In genomic region chr2:213227458-213227857, GRCh38 we compare ENCODE assay signal across 13 cellular contexts. TPM values are rescaled to one million over a fixed set of nuclear protein-coding genes. Genes with fewer than 3 reads are reported as not detected.
DNase-seq lines count a peak whose midpoint lies in the region; ATAC-seq, FAIRE-seq and TF ChIP-seq lines count a peak whose summit lies in the region.
"Had no signal": no experiment of that assay in that cellular context is flagged by ENCODE, and none has a peak within 500 bp of the region (broad histone marks: within the 10 kb centered on the region; RNA-seq: fewer than 3 reads in every experiment).

No MANE protein-coding gene starts in this region.

- H3K36me3 Mint-ChIP-seq in GM23338 (ENCODE audit: low read depth), result no peaks in the 10 kb centered on the region
- no peaks in the 10 kb centered on the region for H3K36me3 Mint-ChIP-seq in activated T-cell treated with anti-CD3 and anti-CD28 coated beads, Interleukin-2, amount 50 U/mL, for 4 hours (ENCODE audit: insufficient read depth)

- H3K9me1 ChIP-seq in keratinocyte (ENCODE audit: control insufficient read depth, extremely low read depth, insufficient read depth, low read length), result no peaks in the 10 kb centered on the region

- no peak overlapping the region for H3K4me3 Mint-ChIP-seq in GM23338
- H3K4me3 Mint-ChIP-seq in activated T-cell treated with anti-CD3 and anti-CD28 coated beads, Interleukin-2, amount 50 U/mL, for 4 hours, result no peak overlapping the region

- H2AFZ ChIP-seq in keratinocyte (ENCODE audit: control insufficient read depth, low read length) (peak overlapping the region; percentile 32), GM23338 (no peak overlapping the region)

- H3K4me1 ChIP-seq in keratinocyte (ENCODE audit: control insufficient read depth, extremely low read depth, insufficient read depth, low read length) (peaks cover 6% of the 10 kb centered on the region), GM23338 (ENCODE audit: insufficient read depth) (peaks cover 9% of the 10 kb centered on the region; the same call in 1 of the 2 replicates)
- H3K4me1 ChIP-seq: thyroid gland had no signal

- no peaks in the 10 kb centered on the region for H3F3A ChIP-seq in GM23338 (replicated peaks; ENCODE audit: low read depth)

- dilution Hi-C loops in keratinocyte (cut with MboI; ENCODE audit: extremely low pct_ligation_motif_present, low sequenced_read_pairs), result no loop called here

- H3K4me2 ChIP-seq in keratinocyte (ENCODE audit: control insufficient read depth, extremely low read depth, insufficient read depth, low read depth, low read length) (peak overlapping the region; percentile 19), GM23338 (no peak overlapping the region)

- TF ChIP-seq CTCF in keratinocyte (optimal IDR thresholded peaks at IDR 0.05 in 1 of 3, IDR thresholded peaks at IDR 0.05 in 1 of 3, conservative IDR thresholded peaks at IDR 0.05 in 1 of 3; ENCODE audit: extremely low read depth in 1 of 3, insufficient read depth in 2 of 3, low read length in 3 of 3) (no peak), GM23338 (conservative IDR thresholded peaks at IDR 0.05; ENCODE audit: low read depth in 2 of 2) (no peak)

- H3K27me3 ChIP-seq in keratinocyte (ENCODE audit: control insufficient read depth, extremely low read depth, insufficient read depth, low read length), result no peaks in the 10 kb centered on the region
- no peaks in the 10 kb centered on the region for H3K27me3 ChIP-seq in GM23338 (ENCODE audit: insufficient read depth)
- H3K27me3 ChIP-seq: thyroid gland had no signal

- H3K27ac Mint-ChIP-seq in GM23338, result no peak overlapping the region

- no peaks in the 10 kb centered on the region for H3K9me2 ChIP-seq in GM23338 (ENCODE audit: insufficient read depth)

- H4K20me1 ChIP-seq in keratinocyte (ENCODE audit: control insufficient read depth, extremely low read depth, insufficient read depth, low read length) (no peaks in the 10 kb centered on the region), GM23338 (replicated peaks; ENCODE audit: insufficient read depth) (no peaks in the 10 kb centered on the region)

- no peak overlapping the region for H3K9ac ChIP-seq in keratinocyte (ENCODE audit: control insufficient read depth, extremely low read depth, insufficient read depth, low read length)

- no peaks in the 10 kb centered on the region for H3K79me2 ChIP-seq in keratinocyte (ENCODE audit: control insufficient read depth, insufficient read depth, low read length)
- no peaks in the 10 kb centered on the region for H3K79me2 ChIP-seq in GM23338 (replicated peaks; ENCODE audit: insufficient read depth)

- FAIRE-seq in keratinocyte (lab: Jason Lieb, UNC), result peak; percentile 88

- DNase-seq in keratinocyte (ENCODE audit: low read depth, low spot score) (no peak), epidermal melanocyte (ENCODE audit: insufficient read length, low spot score) (no peak), GM23338 (ENCODE audit: low spot score) (no peak), cardiac septum (ENCODE audit: low spot score) (no peak)
- no peak for DNase-seq in activated T-cell treated with anti-CD3 and anti-CD28 coated beads, Interleukin-2, amount 50 U/mL, for 4 hours
- DNase-seq: activated effector memory CD4-positive, alpha-beta T cell treated with Interleukin-2 at 50 U/mL for 16 hours; erythroblast; NCI-H146; stimulated activated CD4-positive, alpha-beta T cell treated with anti-CD3 and anti-CD28 coated beads, Interleukin-12 subunit alpha, Interleukin-12 subunit beta, amount 100 ng/mL, for 4 hours; thyroid gland had no signal

- no peaks in the 10 kb centered on the region for H3K9me3 Mint-ChIP-seq in GM23338
- H3K9me3 Mint-ChIP-seq in activated T-cell treated with anti-CD3 and anti-CD28 coated beads, Interleukin-2, amount 50 U/mL, for 4 hours, result no peaks in the 10 kb centered on the region

- intact Hi-C loops in cardiac septum (cut with DNase I), result no loop called here

- no peaks in the 10 kb centered on the region for H3K27me3 Mint-ChIP-seq in GM23338 (ENCODE audit: insufficient read depth, low read depth, poor library complexity)
- no peaks in the 10 kb centered on the region for H3K27me3 Mint-ChIP-seq in activated T-cell treated with anti-CD3 and anti-CD28 coated beads, Interleukin-2, amount 50 U/mL, for 4 hours (ENCODE audit: low read depth)

- H3K27ac ChIP-seq in keratinocyte (ENCODE audit: control insufficient read depth, insufficient read depth, low read length) (no peak overlapping the region), GM23338 (ENCODE audit: low read depth) (no peak overlapping the region)
- H3K27ac ChIP-seq: thyroid gland had no signal

- H3K9me3 ChIP-seq in keratinocyte (ENCODE audit: control insufficient read depth, low read depth, low read length), result no peaks in the 10 kb centered on the region
- H3K9me3 ChIP-seq: thyroid gland had no signal

- H3K36me3 ChIP-seq in keratinocyte (ENCODE audit: control insufficient read depth in 2 of 2, extremely low read depth in 1 of 2, insufficient read depth in 2 of 2, low read length in 2 of 2) (no peaks in the 10 kb centered on the region), GM23338 (ENCODE audit: insufficient read depth) (no peaks in the 10 kb centered on the region)
- H3K36me3 ChIP-seq: thyroid gland had no signal

- ATAC-seq in GM18907 (IDR thresholded peaks at IDR 0.05; ENCODE audit: unreplicated experiment), result peak; percentile 91
- ATAC-seq in GM21825 (IDR thresholded peaks at IDR 0.05; ENCODE audit: unreplicated experiment), result peak; percentile 95
- peak; percentile 92 for ATAC-seq in HG03457 (IDR thresholded peaks at IDR 0.05; ENCODE audit: unreplicated experiment)
- ATAC-seq in GM23338, result no peak
- ATAC-seq in activated T-cell treated with anti-CD3 and anti-CD28 coated beads, Interleukin-2, amount 50 U/mL, for 4 hours, result no peak

- peaks cover 10% of the 10 kb centered on the region for H3K4me1 Mint-ChIP-seq in GM23338
- peaks cover 3% of the 10 kb centered on the region for H3K4me1 Mint-ChIP-seq in activated T-cell treated with anti-CD3 and anti-CD28 coated beads, Interleukin-2, amount 50 U/mL, for 4 hours (ENCODE audit: low read depth)

- H3K4me3 ChIP-seq in keratinocyte (ENCODE audit: control insufficient read depth in 2 of 3, extremely low read depth in 1 of 3, insufficient read depth in 2 of 3, low read depth in 1 of 3, low read length in 3 of 3), result no peak overlapping the region
- no peak overlapping the region for H3K4me3 ChIP-seq in GM23338
- H3K4me3 ChIP-seq: thyroid gland had no signal

TF ChIP-seq in GM23338, 12 proteins besides CTCF, POLR2A, EP300 and RAD21 (continues in another document):
- no peak for TF ChIP-seq ZNF331 (CRISPR knock-in tag; IDR thresholded peaks at IDR 0.05; ENCODE audit: low read depth)
- no peak for TF ChIP-seq POLR2AphosphoS5 (IDR thresholded peaks at IDR 0.05; ENCODE audit: low read depth)
- no peak for TF ChIP-seq JUNB (IDR thresholded peaks at IDR 0.05; ENCODE audit: unreplicated experiment)
- no peak for TF ChIP-seq EZH2phosphoT487 (IDR thresholded peaks at IDR 0.05; ENCODE audit: unreplicated experiment)
- TF ChIP-seq NANOG (IDR thresholded peaks at IDR 0.05; ENCODE audit: borderline replicate concordance), result no peak
- no peak for TF ChIP-seq CREB1 (CRISPR knock-in tag; IDR thresholded peaks at IDR 0.05; ENCODE audit: low read depth)

RNA-seq across cellular contexts. Expression of gene SPAG16, which starts 56.8 kb away (rescaled TPM):
- polyA plus RNA-seq in keratinocyte (11.0 to 19.6 TPM (median 11.4 TPM) in 3 replicates), GM23338 (2016; fragmentation: Nextera tagmentation; extraction: Ambion mirVana) (41.4 and 47.8 TPM in 2 replicates)
- polyA plus RNA-seq in keratinocyte (2011; ENCODE audit: low read depth), result 46.1 TPM
- 14.3 and 20.0 TPM in 2 replicates for polyA plus RNA-seq in keratinocyte (2011; cell fraction: cytosol; rRNA removed)
- polyA plus RNA-seq in keratinocyte (2011; cell fraction: nucleus; rRNA removed), result 7.6 and 11.4 TPM in 2 replicates
- 10.7 and 13.1 TPM in 2 replicates for polyA plus RNA-seq in keratinocyte (2012; ENCODE audit: low replicate concordance)
- polyA minus RNA-seq in keratinocyte, result 1.2 to 11.8 TPM (median 3.3 TPM) in 3 replicates
- polyA minus RNA-seq in keratinocyte (2011; cell fraction: cytosol; rRNA and poly(A)+ RNA removed), result 20.3 TPM
- polyA minus RNA-seq in keratinocyte (2011; cell fraction: nucleus; rRNA and poly(A)+ RNA removed), result 7.1 and 15.6 TPM in 2 replicates
- total RNA-seq in GM23338 (2014; rRNA removed; shearing (Covaris generic)), result 19.7 and 20.2 TPM in 2 replicates
- 1 to 10 TPM; 5.4 to 5.7 (median 5.5) TPM for total RNA-seq in activated T-cell treated with anti-CD3 and anti-CD28 coated beads, Interleukin-2, amount 50 U/mL, for 4 hours
- 22.8 TPM for total RNA-seq in cardiac septum

Comparison
In these comparisons a context has a peak if more than half of its experiments do, and no peak if none do; other contexts are left out.
1. ATAC-seq: peak in GM18907 (single experiment), GM21825 (single experiment) and HG03457 (single experiment); none in GM23338 (single experiment) and activated T-cell treated with anti-CD3 and anti-CD28 coated beads, Interleukin-2, amount 50 U/mL, for 4 hours (0 of 2).